8 cellular contexts compared by ENCODE assay signal in genomic region chr13:33541962-33542308, GRCh38.
DNase-seq lines count a peak whose midpoint lies in the region; ATAC-seq and TF ChIP-seq lines count a peak whose summit lies in the region.

No MANE protein-coding gene starts in this region.

- H2BK15ac ChIP-seq in mesenchymal stem cell (ENCODE audit: low read depth, poor library complexity, severe bottlenecking), result no peak overlapping the region

- peak overlapping the region in 1 of 2 experiments; percentile 49 for H2BK12ac ChIP-seq in mesenchymal stem cell (ENCODE audit: low read length in 2 of 2)

- H4K8ac ChIP-seq in mesenchymal stem cell (ENCODE audit: low read length), result peak overlapping the region; percentile 45

- H3K79me1 ChIP-seq in mesenchymal stem cell (replicated peaks; ENCODE audit: low read length, poor library complexity, severe bottlenecking), result no peaks in the 10 kb centered on the region

- 6 to 7% methylated on average over 8 of the region's 8 CpGs for WGBS in heart right ventricle, 2 donors
- WGBS in body of pancreas, 2 donors, result 2 to 6% methylated on average over 8 of the region's 8 CpGs
- WGBS in mesenchymal stem cell, result 13% methylated on average over 6 of the region's 8 CpGs

- H3K27me3 ChIP-seq in heart right ventricle, result no peaks in the 10 kb centered on the region
- no peaks in the 10 kb centered on the region for H3K27me3 ChIP-seq in body of pancreas
- no peaks in the 10 kb centered on the region for H3K27me3 ChIP-seq in mesenchymal stem cell (ENCODE audit: control insufficient read depth in 1 of 2, insufficient read depth in 1 of 2, low read length in 2 of 2)
- H3K27me3 ChIP-seq in uterus, result no peaks in the 10 kb centered on the region

- no peak for TF ChIP-seq CTCF in heart right ventricle (IDR thresholded peaks at IDR 0.05)
- TF ChIP-seq CTCF in body of pancreas (IDR thresholded peaks at IDR 0.05), result no peak
- no peak for TF ChIP-seq CTCF in uterus (IDR thresholded peaks at IDR 0.05)

- H2AFZ ChIP-seq in mesenchymal stem cell (ENCODE audit: low read depth, low read length), result no peak overlapping the region

- H3K9ac ChIP-seq in mesenchymal stem cell (ENCODE audit: low read length), result peak overlapping the region; percentile 95

- H3K4me1 ChIP-seq in heart right ventricle, result peaks cover 2 to 50% (median 33%) of the 10 kb centered on the region in 9 donors
- H3K4me1 ChIP-seq in body of pancreas, result peaks cover 44% of the 10 kb centered on the region
- no peaks in the 10 kb centered on the region for H3K4me1 ChIP-seq in mesenchymal stem cell (ENCODE audit: control insufficient read depth, insufficient read depth, low read depth, low read length)
- peaks cover 0 to 6% of the 10 kb centered on the region in 2 donors for H3K4me1 ChIP-seq in uterus

- H3K4me3 ChIP-seq in heart right ventricle (peak overlapping the region; percentile 11 to 62 (median 52)), body of pancreas (no peak overlapping the region), mesenchymal stem cell (ENCODE audit: insufficient read depth in 1 of 2, low read depth in 1 of 2, low read length in 2 of 2) (peak overlapping the region in 1 of 2 experiments; percentile 79), uterus (peak overlapping the region; percentile 19 to 47)

- no peaks in the 10 kb centered on the region for H3K9me3 ChIP-seq in heart right ventricle
- no peaks in the 10 kb centered on the region for H3K9me3 ChIP-seq in body of pancreas
- H3K9me3 ChIP-seq in mesenchymal stem cell (ENCODE audit: control insufficient read depth, low read length), result no peaks in the 10 kb centered on the region
- H3K9me3 ChIP-seq in uterus, result no peaks in the 10 kb centered on the region

- DNase-seq in heart right ventricle, result no peak
- DNase-seq in Right ventricle myocardium superior, result no peak
- no peak for DNase-seq in body of pancreas
- no peak for DNase-seq in mesenchymal stem cell
- no peak for DNase-seq in uterus
- no peak for DNase-seq in DMS53 treated with DMSO at 0.1 percent for 48 hours (lab: John Stamatoyannopoulos, UW; ENCODE audit: unreplicated experiment)

- H3K27ac ChIP-seq in heart right ventricle (peak overlapping the region; percentile 92 to 99 (median 96)), body of pancreas (peak overlapping the region; percentile 94 to 98 (median 96)), mesenchymal stem cell (ENCODE audit: low read length, poor library complexity, severe bottlenecking) (peak overlapping the region; percentile 99), uterus (peak overlapping the region; percentile 94 to 97)

- peak overlapping the region; percentile 29 for H2AK5ac ChIP-seq in mesenchymal stem cell (ENCODE audit: low read length, severe bottlenecking)

- TF ChIP-seq POLR2A in body of pancreas (IDR thresholded peaks at IDR 0.05) (no peak), uterus (IDR thresholded peaks at IDR 0.05) (no peak)

- H2BK120ac ChIP-seq in mesenchymal stem cell (ENCODE audit: low read depth, low read length), result peak overlapping the region; percentile 71

- H3K4me2 ChIP-seq in mesenchymal stem cell (ENCODE audit: low read length, poor library complexity, severe bottlenecking), result peak overlapping the region; percentile 54

- no peak overlapping the region for H3K23ac ChIP-seq in mesenchymal stem cell (ENCODE audit: low read length in 2 of 2)

- H3K36me3 ChIP-seq in heart right ventricle (no peaks in the 10 kb centered on the region), body of pancreas (replicated peaks in 1 of 2; ENCODE audit: insufficient read depth in 1 of 2, low read depth in 2 of 2) (no peaks in the 10 kb centered on the region), mesenchymal stem cell (ENCODE audit: control insufficient read depth in 1 of 2, insufficient read depth in 2 of 2, low read depth in 1 of 2, low read length in 2 of 2) (no peaks in the 10 kb centered on the region), uterus (no peaks in the 10 kb centered on the region)

- H4K91ac ChIP-seq in mesenchymal stem cell (ENCODE audit: low read length), result peak overlapping the region; percentile 70

- H3K4ac ChIP-seq in mesenchymal stem cell (ENCODE audit: low read depth in 1 of 2, low read length in 2 of 2), result peak overlapping the region; percentile 35 to 71

- H3K14ac ChIP-seq in mesenchymal stem cell (ENCODE audit: low read length in 2 of 2), result no peak overlapping the region

- H3K18ac ChIP-seq in mesenchymal stem cell (ENCODE audit: low read depth in 1 of 2, low read length in 2 of 2), result peak overlapping the region; percentile 67 to 85

- intact Hi-C loops in heart right ventricle (cut with DNase I) (loop anchor here in 9 of 10 donors (1.0 to 10.0 kb wide), 21 partner anchors 180 to 956 kb away; partner anchors contain the start of genes PDS5B (in 7 of the 9), STARD13 (in 5 of the 9) and KL (in 1 of the 9)), Right ventricle myocardium superior (cut with DNase I) (loop anchor here (5.0 to 10.0 kb wide), 3 partner anchors 180 to 955 kb away; partner anchors contain the start of genes PDS5B and STARD13), body of pancreas (cut with DNase I) (no loop called here), uterus (cut with DNase I; ENCODE audit: low total_unique reads) (loop anchor here (5.0 kb wide), 2 partner anchors 190 to 255 kb away; partner anchors contain the start of gene STARD13)

- no peak for ATAC-seq in heart right ventricle
- ATAC-seq in Right ventricle myocardium superior (ENCODE audit: poor library complexity), result no peak
- ATAC-seq in body of pancreas, result no peak
- no peak for ATAC-seq in GM21825 (IDR thresholded peaks at IDR 0.05; ENCODE audit: unreplicated experiment)
- ATAC-seq in GM19351 (IDR thresholded peaks at IDR 0.05; ENCODE audit: unreplicated experiment), result no peak

- H2BK5ac ChIP-seq in mesenchymal stem cell (ENCODE audit: low read depth, low read length, poor library complexity, severe bottlenecking), result peak overlapping the region; percentile 67

Comparison
In these comparisons a context has a peak if more than half of its experiments do, and no peak if none do; other contexts are left out.
1. H3K4me3 ChIP-seq: peak in heart right ventricle (10 of 10) and uterus (2 of 2); none in body of pancreas (0 of 2).
2. Peak in every context shown above with its lines, with median percentiles within 50 percentile points of each other: H3K27ac ChIP-seq.